8 cellular contexts compared by ENCODE assay signal in the genomic region with DNA sequence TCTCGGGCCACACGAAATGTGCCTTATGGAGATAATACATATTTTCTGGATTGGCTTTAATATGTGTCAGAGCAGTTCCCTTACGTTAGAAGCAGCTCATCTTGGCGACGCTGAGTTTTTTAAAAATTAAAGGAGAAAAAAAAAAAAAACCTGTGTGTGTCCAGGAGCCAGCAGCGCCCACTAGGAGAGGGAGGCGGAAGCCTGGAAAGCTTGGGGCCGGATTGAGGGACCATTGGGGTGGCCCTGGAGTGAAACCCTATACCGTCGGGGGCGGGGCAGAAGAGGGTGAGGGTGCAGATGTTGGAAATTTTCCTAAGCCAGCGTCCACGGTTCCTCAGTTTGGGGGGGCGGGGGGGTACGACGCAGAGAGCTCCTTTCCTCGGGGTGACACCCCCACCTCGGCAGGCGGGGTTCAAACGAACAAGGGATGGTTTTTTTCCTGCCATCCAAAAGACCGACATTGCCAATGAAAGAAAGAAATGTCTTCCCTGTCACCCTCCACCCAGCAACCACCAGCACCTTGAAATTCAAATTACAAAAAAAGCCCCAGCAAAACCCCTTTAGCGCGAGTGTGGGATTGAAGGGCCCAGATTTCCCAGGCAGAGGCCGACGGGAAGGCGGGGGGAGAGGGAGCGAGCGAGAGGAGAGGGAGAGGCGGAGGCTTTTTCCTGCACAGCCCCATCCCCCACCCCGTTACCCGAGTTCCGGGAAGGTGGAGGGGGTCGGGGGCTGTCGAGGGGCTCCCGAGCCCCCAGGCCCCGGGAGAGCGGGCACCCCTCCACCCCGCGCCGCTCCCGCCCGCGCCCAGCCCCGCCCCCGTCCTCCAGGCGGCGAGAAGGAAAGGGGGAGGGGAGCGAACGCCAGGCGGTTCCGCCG. TPM values are rescaled to one million over a fixed set of nuclear protein-coding genes. Genes with fewer than 3 reads are reported as not detected.
DNase-seq lines count a peak whose midpoint lies in the region; ATAC-seq, FAIRE-seq and TF ChIP-seq lines count a peak whose summit lies in the region.

No MANE protein-coding gene starts in this region.

- H3K36me3 ChIP-seq in HEK293 (ENCODE audit: control insufficient read depth in 2 of 2, insufficient read depth in 1 of 2, low read length in 2 of 2): no peaks in the 10 kb centered on the region
- no peaks in the 10 kb centered on the region for H3K36me3 ChIP-seq in NT2/D1 (ENCODE audit: insufficient read depth, insufficient read length, low read length)
- no peaks in the 10 kb centered on the region for H3K36me3 ChIP-seq in keratinocyte (ENCODE audit: control insufficient read depth in 2 of 2, extremely low read depth in 1 of 2, insufficient read depth in 2 of 2, low read length in 2 of 2)

- no peaks in the 10 kb centered on the region for H3K9me3 ChIP-seq in HEK293 (ENCODE audit: control insufficient read depth, insufficient read depth, low read depth, low read length)
- no peaks in the 10 kb centered on the region for H3K9me3 ChIP-seq in NT2/D1 (ENCODE audit: insufficient read depth, low read length)
- no peaks in the 10 kb centered on the region for H3K9me3 ChIP-seq in keratinocyte (ENCODE audit: control insufficient read depth, low read depth, low read length)

- H3K4me3 ChIP-seq in HEK293 (ENCODE audit: low read depth, low read length): peak overlapping the region; percentile 74
- H3K4me3 ChIP-seq in NT2/D1 (ENCODE audit: insufficient read length, low read depth): peak overlapping the region; percentile 75
- peak overlapping the region; percentile 61 to 70 (median 64) for H3K4me3 ChIP-seq in keratinocyte (ENCODE audit: control insufficient read depth in 2 of 3, extremely low read depth in 1 of 3, insufficient read depth in 2 of 3, low read depth in 1 of 3, low read length in 3 of 3)
- H3K4me3 ChIP-seq in skin epidermis: peak overlapping the region; percentile 59 to 75 (median 70)

- H3K4me1 ChIP-seq in HEK293 (ENCODE audit: control insufficient read depth, insufficient read depth, low read length) (peaks cover 3% of the 10 kb centered on the region; the same call in 1 of the 2 replicates), NT2/D1 (ENCODE audit: insufficient read depth, insufficient read length) (no peaks in the 10 kb centered on the region), keratinocyte (ENCODE audit: control insufficient read depth, extremely low read depth, insufficient read depth, low read length) (no peaks in the 10 kb centered on the region)

- H3K4me2 ChIP-seq in keratinocyte (ENCODE audit: control insufficient read depth, extremely low read depth, insufficient read depth, low read depth, low read length): peak overlapping the region; percentile 49

- peak overlapping the region; percentile 75 for H3K27ac ChIP-seq in C4-2B
- peak overlapping the region; percentile 89; the same call in 1 of the 2 replicates for H3K27ac ChIP-seq in HEK293 (ENCODE audit: extremely low read depth, low read depth, low read length)
- no peak overlapping the region for H3K27ac ChIP-seq in keratinocyte (ENCODE audit: control insufficient read depth, insufficient read depth, low read length)
- H3K27ac ChIP-seq in skin epidermis: peak overlapping the region in 20 of 21 experiments; percentile 36 to 89 (median 64)

- H3K27me3 ChIP-seq in NT2/D1 (ENCODE audit: insufficient read depth, insufficient read length) (no peaks in the 10 kb centered on the region), keratinocyte (ENCODE audit: control insufficient read depth, extremely low read depth, insufficient read depth, low read length) (no peaks in the 10 kb centered on the region)

- no peak for FAIRE-seq in keratinocyte (lab: Jason Lieb, UNC)

- no peak for TF ChIP-seq CTCF in C4-2B (conservative IDR thresholded peaks at IDR 0.05)
- no peak for TF ChIP-seq CTCF in HEK293 (tag by site-specific recombination; IDR thresholded peaks at IDR 0.05)
- TF ChIP-seq CTCF in keratinocyte (optimal IDR thresholded peaks at IDR 0.05 in 1 of 3, IDR thresholded peaks at IDR 0.05 in 1 of 3, conservative IDR thresholded peaks at IDR 0.05 in 1 of 3; ENCODE audit: extremely low read depth in 1 of 3, insufficient read depth in 2 of 3, low read length in 3 of 3): no peak

- H4K20me1 ChIP-seq in keratinocyte (ENCODE audit: control insufficient read depth, extremely low read depth, insufficient read depth, low read length): no peaks in the 10 kb centered on the region

- dilution Hi-C loops in keratinocyte (cut with MboI; ENCODE audit: extremely low pct_ligation_motif_present, low sequenced_read_pairs): no loop called here

- POLR2A ChIA-PET in HEK293 (lab: Yijun Ruan, JAX): interaction anchor here (0.6 to 2.2 kb wide), 3 partner anchors 12 to 842 kb away, joined by 3 to 12 read pairs (median 3); no protein-coding TSS in a partner anchor

- H3K9me1 ChIP-seq in keratinocyte (ENCODE audit: control insufficient read depth, extremely low read depth, insufficient read depth, low read length): no peaks in the 10 kb centered on the region

- H3K9ac ChIP-seq in NT2/D1 (ENCODE audit: insufficient read length, low read depth) (peak overlapping the region; percentile 79), keratinocyte (ENCODE audit: control insufficient read depth, extremely low read depth, insufficient read depth, low read length) (peak overlapping the region; percentile 57)

- DNase-seq in NT2/D1 (ENCODE audit: low read depth, low spot score): no peak
- DNase-seq in cerebellar cortex (ENCODE audit: low spot score): peak; percentile 61
- DNase-seq in keratinocyte (ENCODE audit: low read depth, low spot score): no peak
- no peak for DNase-seq in activated CD4-positive, CD25-positive, alpha-beta regulatory T cell treated with anti-CD3 and anti-CD28 coated beads, Interleukin-2, amount 50 U/mL, for 72 hours

- H3K79me2 ChIP-seq in keratinocyte (ENCODE audit: control insufficient read depth, insufficient read depth, low read length): peaks cover 6% of the 10 kb centered on the region

- no peak for ATAC-seq in HG03342 (IDR thresholded peaks at IDR 0.05; ENCODE audit: unreplicated experiment)

- H2AFZ ChIP-seq in keratinocyte (ENCODE audit: control insufficient read depth, low read length): no peak overlapping the region

- CTCF ChIA-PET in HEK293 (lab: Yijun Ruan, JAX): interaction anchor here (1.1 kb wide), 1 partner anchor 26 kb away, joined by 4 read pairs; no protein-coding TSS in a partner anchor

TF ChIP-seq in HEK293, 187 proteins besides CTCF, POLR2A, EP300 and RAD21 (continues in another document):
- TF ChIP-seq ZNF76 (tag by site-specific recombination; IDR thresholded peaks at IDR 0.05; ENCODE audit: borderline replicate concordance, low read depth) (peak; percentile 93), ZNF677 (tag by site-specific recombination; IDR thresholded peaks at IDR 0.05) (no peak), ZNF629 (tag by site-specific recombination; IDR thresholded peaks at IDR 0.05) (no peak), ZNF248 (tag by site-specific recombination; IDR thresholded peaks at IDR 0.05) (no peak), ZNF610 (tag by site-specific recombination; IDR thresholded peaks at IDR 0.05; ENCODE audit: borderline replicate concordance) (no peak), ZNF19 (tag by site-specific recombination; IDR thresholded peaks at IDR 0.05; ENCODE audit: low read depth) (no peak), KLF10 (tag by site-specific recombination; IDR thresholded peaks at IDR 0.05) (no peak), GFI1B (tag by site-specific recombination; IDR thresholded peaks at IDR 0.05) (peak; percentile 67; the same call in 1 of the 2 replicates), ZNF585B (tag by site-specific recombination; IDR thresholded peaks at IDR 0.05) (no peak), MYNN (tag by site-specific recombination; IDR thresholded peaks at IDR 0.05; ENCODE audit: borderline replicate concordance) (no peak), ZNF354C (tag by site-specific recombination; IDR thresholded peaks at IDR 0.05; ENCODE audit: borderline replicate concordance, low read depth) (no peak), GLIS1 (tag by site-specific recombination; IDR thresholded peaks at IDR 0.05) (no peak)
- TF ChIP-seq, protein P1, sequence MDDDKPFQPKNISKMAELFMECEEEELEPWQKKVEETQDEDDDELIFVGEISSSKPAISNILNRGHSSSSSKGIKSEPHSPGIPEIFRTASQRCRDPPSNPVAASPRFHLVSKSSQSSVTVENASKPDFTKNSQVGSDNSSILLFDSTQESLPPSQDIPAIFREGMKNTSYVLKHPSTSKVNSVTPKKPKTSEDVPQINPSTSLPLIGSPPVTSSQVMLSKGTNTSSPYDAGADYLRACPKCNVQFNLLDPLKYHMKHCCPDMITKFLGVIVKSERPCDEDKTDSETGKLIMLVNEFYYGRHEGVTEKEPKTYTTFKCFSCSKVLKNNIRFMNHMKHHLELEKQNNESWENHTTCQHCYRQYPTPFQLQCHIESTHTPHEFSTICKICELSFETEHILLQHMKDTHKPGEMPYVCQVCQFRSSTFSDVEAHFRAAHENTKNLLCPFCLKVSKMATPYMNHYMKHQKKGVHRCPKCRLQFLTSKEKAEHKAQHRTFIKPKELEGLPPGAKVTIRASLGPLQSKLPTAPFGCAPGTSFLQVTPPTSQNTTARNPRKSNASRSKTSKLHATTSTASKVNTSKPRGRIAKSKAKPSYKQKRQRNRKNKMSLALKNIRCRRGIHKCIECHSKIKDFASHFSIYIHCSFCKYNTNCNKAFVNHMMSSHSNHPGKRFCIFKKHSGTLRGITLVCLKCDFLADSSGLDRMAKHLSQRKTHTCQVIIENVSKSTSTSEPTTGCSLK (tag by site-specific recombination; IDR thresholded peaks at IDR 0.05): no peak

RNA-seq across cellular contexts. Expression of gene SMARCA1, which starts 0.9 kb away (rescaled TPM):
- polyA plus RNA-seq in keratinocyte: 15.7 to 21.6 TPM (median 16.8 TPM) in 3 replicates
- 15.1 TPM for polyA plus RNA-seq in keratinocyte (2011; ENCODE audit: low read depth)
- 11.7 and 16.1 TPM in 2 replicates for polyA plus RNA-seq in keratinocyte (2011; cell fraction: cytosol; rRNA removed)
- polyA plus RNA-seq in keratinocyte (2011; cell fraction: nucleus; rRNA removed): 18.2 and 23.4 TPM in 2 replicates
- 5.8 and 24.5 TPM in 2 replicates for polyA plus RNA-seq in keratinocyte (2012; ENCODE audit: low replicate concordance)
- polyA minus RNA-seq in keratinocyte: 3.0 to 16.0 TPM (median 8.1 TPM) in 3 replicates
- polyA minus RNA-seq in keratinocyte (2011; cell fraction: cytosol; rRNA and poly(A)+ RNA removed): 13.2 TPM
- 12.3 and 27.0 TPM in 2 replicates for polyA minus RNA-seq in keratinocyte (2011; cell fraction: nucleus; rRNA and poly(A)+ RNA removed)

RNA-seq across cellular contexts. Expression of gene OCRL, which starts 17.6 kb away (rescaled TPM):
- polyA plus RNA-seq in keratinocyte: 22.9 to 27.9 TPM (median 25.4 TPM) in 3 replicates
- 7.5 TPM for polyA plus RNA-seq in keratinocyte (2011; ENCODE audit: low read depth)
- 20.2 and 36.6 TPM in 2 replicates for polyA plus RNA-seq in keratinocyte (2011; cell fraction: cytosol; rRNA removed)
- polyA plus RNA-seq in keratinocyte (2011; cell fraction: nucleus; rRNA removed): 41.2 and 42.2 TPM in 2 replicates
- 12.3 and 17.0 TPM in 2 replicates for polyA plus RNA-seq in keratinocyte (2012; ENCODE audit: low replicate concordance)
- 14.9 to 29.2 TPM (median 19.7 TPM) in 3 replicates for polyA minus RNA-seq in keratinocyte
- polyA minus RNA-seq in keratinocyte (2011; cell fraction: cytosol; rRNA and poly(A)+ RNA removed): 15.3 TPM
- polyA minus RNA-seq in keratinocyte (2011; cell fraction: nucleus; rRNA and poly(A)+ RNA removed): 16.1 and 34.3 TPM in 2 replicates
